In genomic region chr2:238843476-238843875, GRCh38 we compare ENCODE assay signal across 20 cellular contexts. TPM values are rescaled to one million over a fixed set of nuclear protein-coding genes. Genes with fewer than 3 reads are reported as not detected.
DNase-seq lines count a peak whose midpoint lies in the region; ATAC-seq and TF ChIP-seq lines count a peak whose summit lies in the region.
"Had no signal": no experiment of that assay in that cellular context is flagged by ENCODE, and none has a peak within 500 bp of the region (broad histone marks: within the 10 kb centered on the region; RNA-seq: fewer than 3 reads in every experiment).

No MANE protein-coding gene starts in this region.

- H3K4me2 ChIP-seq in GM23248 (ENCODE audit: unreplicated experiment): peak overlapping the region; percentile 15
- H3K4me2 ChIP-seq: BLaER1 treated with 17β-estradiol and CSF1 and Interleukin-3, amounts not matched to agents 10 nM and 100 nM had no signal

- no peak overlapping the region for H3K9ac ChIP-seq in GM23248
- H3K9ac ChIP-seq: BLaER1 treated with 17β-estradiol and CSF1 and Interleukin-3, amounts not matched to agents 10 nM and 100 nM had no signal

- no peaks in the 10 kb centered on the region for H3K9me2 ChIP-seq in GM23248 (ENCODE audit: insufficient read depth)

- H3K27ac Mint-ChIP-seq in activated CD4-positive, alpha-beta T cell treated with anti-CD3 and anti-CD28 coated beads, Interleukin-2, amount 10 ng/mL, durations not matched to agents 24 days and 14 days: no peak overlapping the region
- no peak overlapping the region for H3K27ac Mint-ChIP-seq in T-cell
- H3K27ac Mint-ChIP-seq: B cell; CD8-positive, alpha-beta T cell; HFFc6 had no signal

- no peaks in the 10 kb centered on the region for H3K9me3 Mint-ChIP-seq in activated CD4-positive, alpha-beta T cell treated with anti-CD3 and anti-CD28 coated beads, Interleukin-2, amount 10 ng/mL, durations not matched to agents 24 days and 14 days
- peaks cover 0 to 3% (median 0%) of the 10 kb centered on the region in 3 donors for H3K9me3 Mint-ChIP-seq in T-cell
- H3K9me3 Mint-ChIP-seq: CD8-positive, alpha-beta T cell had no signal

- in situ Hi-C loops in GM23248 (cut with MboI): loop anchor here (5.0 to 10.0 kb wide), 3 partner anchors 51 to 329 kb away; no protein-coding TSS in a partner anchor

- H3K27me3 ChIP-seq in GM23248 (replicated peaks; ENCODE audit: insufficient read depth): no peaks in the 10 kb centered on the region

- H3K4me3 ChIP-seq in GM23248 (no peak overlapping the region), foreskin fibroblast (ENCODE audit: low read depth in 1 of 2, low read length in 2 of 2) (no peak overlapping the region)
- H3K4me3 ChIP-seq: BLaER1 treated with 17β-estradiol and CSF1 and Interleukin-3, amounts not matched to agents 10 nM and 100 nM had no signal

- no peaks in the 10 kb centered on the region for H3K36me3 ChIP-seq in GM23248 (ENCODE audit: low read depth)
- H3K36me3 ChIP-seq: BLaER1 treated with 17β-estradiol and CSF1 and Interleukin-3, amounts not matched to agents 10 nM and 100 nM had no signal

- H3K4me1 Mint-ChIP-seq in activated CD4-positive, alpha-beta T cell treated with anti-CD3 and anti-CD28 coated beads, Interleukin-2, amount 10 ng/mL, durations not matched to agents 24 days and 14 days: no peaks in the 10 kb centered on the region
- H3K4me1 Mint-ChIP-seq in T-cell: peaks cover 0 to 2% (median 2%) of the 10 kb centered on the region in 3 donors
- H3K4me1 Mint-ChIP-seq: B cell had no signal

- POLR2A ChIA-PET in T-cell (lab: Charles Lee): no interaction called here

- peaks cover 24% of the 10 kb centered on the region for H3K4me1 ChIP-seq in GM23248 (ENCODE audit: insufficient read depth)

- intact Hi-C loops in activated CD4-positive, alpha-beta T cell treated with anti-CD3 and anti-CD28 coated beads, Interleukin-2, amount 10 ng/mL, durations not matched to agents 24 days and 14 days (cut with micrococcal nuclease): no loop called here

- H3K27ac ChIP-seq in GM23248: no peak overlapping the region
- H3K27ac ChIP-seq: 22Rv1; BLaER1 treated with 17β-estradiol and CSF1 and Interleukin-3, amounts not matched to agents 10 nM and 100 nM had no signal

- ATAC-seq in GM21447 (IDR thresholded peaks at IDR 0.05; ENCODE audit: unreplicated experiment): no peak
- no peak for ATAC-seq in T-cell (replicated peaks in 1 of 4)
- ATAC-seq: CD8-positive, alpha-beta T cell; HCT116 had no signal

- no peak for TF ChIP-seq CTCF in foreskin fibroblast (IDR thresholded peaks at IDR 0.05; ENCODE audit: low read depth, low read length)

- H3K36me3 Mint-ChIP-seq in activated CD4-positive, alpha-beta T cell treated with anti-CD3 and anti-CD28 coated beads, Interleukin-2, amount 10 ng/mL, durations not matched to agents 24 days and 14 days (ENCODE audit: low read depth): no peaks in the 10 kb centered on the region
- no peaks in the 10 kb centered on the region for H3K36me3 Mint-ChIP-seq in T-cell
- H3K36me3 Mint-ChIP-seq: CD8-positive, alpha-beta T cell had no signal

- peaks cover 63% of the 10 kb centered on the region for H3K79me2 ChIP-seq in GM23248 (ENCODE audit: insufficient read depth)

- no peak overlapping the region for H2AFZ ChIP-seq in GM23248

- no peaks in the 10 kb centered on the region for H4K20me1 ChIP-seq in GM23248 (ENCODE audit: insufficient read depth)

- H3K9me3 ChIP-seq in GM23248 (ENCODE audit: low read depth): no peaks in the 10 kb centered on the region

- no peak overlapping the region for H3K4me3 Mint-ChIP-seq in activated CD4-positive, alpha-beta T cell treated with anti-CD3 and anti-CD28 coated beads, Interleukin-2, amount 10 ng/mL, durations not matched to agents 24 days and 14 days
- no peak overlapping the region for H3K4me3 Mint-ChIP-seq in T-cell
- H3K4me3 Mint-ChIP-seq: B cell; CD8-positive, alpha-beta T cell; HFFc6 had no signal

- peak; percentile 34 for DNase-seq in activated CD4-positive, alpha-beta T cell treated with anti-CD3 and anti-CD28 coated beads, Interleukin-2, amount 10 ng/mL, durations not matched to agents 24 days and 14 days
- DNase-seq in activated CD4-positive, alpha-beta T cell treated with anti-CD3 and anti-CD28 coated beads, Interleukin-2, amount 50 U/mL, for 1 hour: no peak
- peak; percentile 63 for DNase-seq in GM23248
- DNase-seq in foreskin fibroblast: peak; percentile 41 to 67
- no peak for DNase-seq in stimulated activated CD8-positive, alpha-beta memory T cell treated with anti-CD3 and anti-CD28 coated beads, Interleukin-4, amount 100 ng/mL, for 48 hours
- no peak for DNase-seq in T-cell
- DNase-seq: Calu3; CD8-positive, alpha-beta T cell; DMS79 treated with DMSO at 0.1 percent for 48 hours; GDM1; GOT3; H7; HFFc6; IMR-90 had no signal

- CTCF ChIA-PET in T-cell (lab: Charles Lee): no interaction called here

- H3K27me3 Mint-ChIP-seq in activated CD4-positive, alpha-beta T cell treated with anti-CD3 and anti-CD28 coated beads, Interleukin-2, amount 10 ng/mL, durations not matched to agents 24 days and 14 days: peaks cover 27% of the 10 kb centered on the region
- peaks cover 51 to 54% of the 10 kb centered on the region in 2 donors for H3K27me3 Mint-ChIP-seq in T-cell

- H3F3A ChIP-seq in GM23248 (ENCODE audit: insufficient read depth): peaks cover 14% of the 10 kb centered on the region

- 35 to 42% methylated on average over 3 of the region's 3 CpGs for WGBS in GM23248 (ENCODE audit: low coverage in 1 of 2, low lambda C conversion rate in 2 of 2, missing lambda C conversion rate in 2 of 2), 2 experiments

RNA-seq across cellular contexts. Expression of gene TWIST2, which starts 4.4 kb away (rescaled TPM):
- total RNA-seq in activated CD4-positive, alpha-beta T cell treated with anti-CD3 and anti-CD28 coated beads, Interleukin-2, amount 10 ng/mL, durations not matched to agents 24 days and 14 days: not detected in 2 replicates
- 467 and 544 TPM in 2 replicates for total RNA-seq in GM23248 (2014; rRNA removed; shearing (Covaris generic))
- polyA plus RNA-seq in GM23248 (2016; fragmentation: Nextera tagmentation; extraction: Ambion mirVana): 248 and 253 TPM in 2 replicates
- total RNA-seq in T-cell: not detected
- total RNA-seq: A673; B cell; Calu3; CD8-positive, alpha-beta T cell had no signal

Comparison
In these comparisons a context has a peak if more than half of its experiments do, and no peak if none do; other contexts are left out.
1. DNase-seq: peak in activated CD4-positive, alpha-beta T cell treated with anti-CD3 and anti-CD28 coated beads, Interleukin-2, amount 10 ng/mL, durations not matched to agents 24 days and 14 days (single experiment), GM23248 (single experiment) and foreskin fibroblast (2 of 2); none in activated CD4-positive, alpha-beta T cell treated with anti-CD3 and anti-CD28 coated beads, Interleukin-2, amount 50 U/mL, for 1 hour (single experiment), stimulated activated CD8-positive, alpha-beta memory T cell treated with anti-CD3 and anti-CD28 coated beads, Interleukin-4, amount 100 ng/mL, for 48 hours (single experiment) and T-cell (0 of 34).
2. RNA of gene TWIST2, which starts 4.4 kb away (total RNA-seq): 467 to 544 TPM in GM23248; not detected in activated CD4-positive, alpha-beta T cell treated with anti-CD3 and anti-CD28 coated beads, Interleukin-2, amount 10 ng/mL, durations not matched to agents 24 days and 14 days and not detected in T-cell; every median in the first group is over 100 times any median in the second.